Comparison of ENCODE assay signal across 15 cellular contexts in genomic region chr1:208778417-208778816, GRCh38.
"Had no signal": no experiment of that assay in that cellular context is flagged by ENCODE, and none has a peak within 500 bp of the region (broad histone marks: within the 10 kb centered on the region; RNA-seq: fewer than 3 reads in every experiment).

No MANE protein-coding gene starts in this region.

- DNase-seq: cortex of kidney; dorsolateral prefrontal cortex; effector CD8-positive, alpha-beta T cell; gastrocnemius medialis; heart right ventricle; hypothalamus; natural killer cell; posterior cingulate gyrus; sigmoid colon; small intestine; stimulated activated CD4-positive, alpha-beta T cell treated with anti-CD3 and anti-CD28 coated beads, Interleukin-2, amount 100 ng/mL, for 48 hours; stimulated activated naive CD4-positive, alpha-beta T cell treated with Interleukin-2 at 50 U/mL for 16 hours; trophoblast cell had no signal

- H3K27ac ChIP-seq: dorsolateral prefrontal cortex, esophagus muscularis mucosa, gastrocnemius medialis, heart right ventricle, sigmoid colon had no signal

- H3K4me3 ChIP-seq: dorsolateral prefrontal cortex, esophagus muscularis mucosa, gastrocnemius medialis, heart right ventricle, sigmoid colon had no signal

- H3K27me3 ChIP-seq: dorsolateral prefrontal cortex, gastrocnemius medialis, heart right ventricle, sigmoid colon had no signal

- FAIRE-seq: islet of Langerhans, small intestine had no signal

- H3K4me1 ChIP-seq: esophagus muscularis mucosa, gastrocnemius medialis, heart right ventricle, sigmoid colon had no signal

- H3K9me3 ChIP-seq: esophagus muscularis mucosa, gastrocnemius medialis, sigmoid colon had no signal

- H3K36me3 ChIP-seq: esophagus muscularis mucosa, gastrocnemius medialis, heart right ventricle, sigmoid colon had no signal
